ENCODE assay signal across 39 cellular contexts in the genomic region with DNA sequence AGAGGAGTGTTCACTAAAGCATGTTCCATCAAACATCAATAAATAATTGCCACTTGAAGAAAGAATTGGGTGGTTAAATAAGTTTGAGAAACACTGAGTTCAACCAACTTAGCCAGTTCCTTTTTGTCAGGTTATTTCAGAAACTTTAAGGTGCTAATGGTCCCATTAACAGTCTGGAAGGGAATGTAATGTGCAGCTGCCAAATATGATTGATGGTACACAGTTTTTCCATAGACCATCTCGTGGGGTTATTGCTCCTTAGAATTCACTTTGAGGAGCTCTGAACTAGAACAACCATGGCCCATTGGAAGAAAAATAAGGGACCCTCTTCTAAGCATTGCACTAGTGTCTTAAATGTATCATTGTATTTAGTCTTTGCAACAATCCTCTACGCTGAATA.
"Had no signal": no experiment of that assay in that cellular context is flagged by ENCODE, and none has a peak within 500 bp of the region (broad histone marks: within the 10 kb centered on the region; RNA-seq: fewer than 3 reads in every experiment).

No MANE protein-coding gene starts in this region.

- ATAC-seq: activated naive CD4-positive, alpha-beta T cell treated with anti-CD3 and anti-CD28 coated beads, Interleukin-2, amount 50 U/mL, for 72 hours; activated naive CD8-positive, alpha-beta T cell treated with anti-CD3 and anti-CD28 coated beads, Interleukin-2, amount 50 U/mL, for 24 hours; activated T-cell treated with anti-CD3 and anti-CD28 coated beads, Interleukin-2, amount 50 U/mL, for 4 hours; activated T-cell treated with anti-CD3 and anti-CD28 coated beads, Interleukin-2, amount 50 U/mL, for 72 hours; activated T-helper 17 cell treated with anti-CD3 and anti-CD28 coated beads, Interleukin-2, amount 50 U/mL, for 72 hours; body of pancreas had no signal

- H3K4me1 Mint-ChIP-seq: activated naive CD4-positive, alpha-beta T cell treated with anti-CD3 and anti-CD28 coated beads, Interleukin-2, amount 10 ng/mL, durations not matched to agents 7 days and 5 days; activated naive CD4-positive, alpha-beta T cell treated with anti-CD3 and anti-CD28 coated beads, Interleukin-2, amount 50 U/mL, for 24 hours; activated naive CD8-positive, alpha-beta T cell treated with anti-CD3 and anti-CD28 coated beads for 36 hours; activated naive CD8-positive, alpha-beta T cell treated with anti-CD3 and anti-CD28 coated beads, Interleukin-2, amount 10 ng/mL, durations not matched to agents 7 days and 5 days; activated naive CD8-positive, alpha-beta T cell treated with anti-CD3 and anti-CD28 coated beads, Interleukin-2, amount 50 U/mL, for 24 hours; activated T-helper 17 cell treated with anti-CD3 and anti-CD28 coated beads, Interleukin-2, amount 50 U/mL, for 72 hours; brain; central memory CD8-positive, alpha-beta T cell had no signal

- H3K27me3 ChIP-seq: adrenal gland, ascending aorta, body of pancreas, brain microvascular endothelial cell, breast epithelium, cardiac muscle cell had no signal

- H3K27ac ChIP-seq: adrenal gland, ascending aorta, body of pancreas, brain microvascular endothelial cell, breast epithelium, cardiac muscle cell had no signal

- H3K4me1 ChIP-seq: adrenal gland, body of pancreas, breast epithelium had no signal

- H3K4me3 Mint-ChIP-seq: activated naive CD4-positive, alpha-beta T cell treated with anti-CD3 and anti-CD28 coated beads for 36 hours; activated naive CD4-positive, alpha-beta T cell treated with anti-CD3 and anti-CD28 coated beads, Interleukin-2, amount 10 ng/mL, durations not matched to agents 7 days and 5 days; activated naive CD4-positive, alpha-beta T cell treated with anti-CD3 and anti-CD28 coated beads, Interleukin-2, amount 50 U/mL, for 24 hours; activated naive CD8-positive, alpha-beta T cell; activated naive CD8-positive, alpha-beta T cell treated with anti-CD3 and anti-CD28 coated beads for 36 hours; activated naive CD8-positive, alpha-beta T cell treated with anti-CD3 and anti-CD28 coated beads, Interleukin-2, amount 10 ng/mL, durations not matched to agents 7 days and 5 days; activated naive CD8-positive, alpha-beta T cell treated with anti-CD3 and anti-CD28 coated beads, Interleukin-2, amount 50 U/mL, for 24 hours; activated T-cell treated with anti-CD3 and anti-CD28 coated beads, Interleukin-2, amount 50 U/mL, for 24 hours; activated T-cell treated with anti-CD3 and anti-CD28 coated beads, Interleukin-2, amount 50 U/mL, for 4 hours; activated T-cell treated with anti-CD3 and anti-CD28 coated beads, Interleukin-2, amount 50 U/mL, for 72 hours; activated T-helper 1 cell treated with anti-CD3 and anti-CD28 coated beads, Interleukin-12 subunit alpha, Interleukin-12 subunit beta, Interleukin-2, Interleukin-4 antibody, amounts not matched to agents 30 ng/mL and 10 ng/mL and 1 ng/mL, durations not matched to agents 14 hours and 24 hours and 36 hours; activated T-helper 17 cell treated with anti-CD3 and anti-CD28 coated beads, Interleukin-2, amount 50 U/mL, for 72 hours; brain; central memory CD8-positive, alpha-beta T cell had no signal

- H3K36me3 Mint-ChIP-seq: activated naive CD4-positive, alpha-beta T cell treated with anti-CD3 and anti-CD28 coated beads, Interleukin-2, amount 10 ng/mL, durations not matched to agents 7 days and 5 days; activated naive CD4-positive, alpha-beta T cell treated with anti-CD3 and anti-CD28 coated beads, Interleukin-2, amount 50 U/mL, for 24 hours; activated naive CD8-positive, alpha-beta T cell; activated naive CD8-positive, alpha-beta T cell treated with anti-CD3 and anti-CD28 coated beads for 36 hours; activated naive CD8-positive, alpha-beta T cell treated with anti-CD3 and anti-CD28 coated beads, Interleukin-2, amount 10 ng/mL, durations not matched to agents 7 days and 5 days had no signal

- H3K27ac Mint-ChIP-seq: activated naive CD4-positive, alpha-beta T cell treated with anti-CD3 and anti-CD28 coated beads for 36 hours; activated naive CD4-positive, alpha-beta T cell treated with anti-CD3 and anti-CD28 coated beads, Interleukin-2, amount 10 ng/mL, durations not matched to agents 7 days and 5 days; activated naive CD4-positive, alpha-beta T cell treated with anti-CD3 and anti-CD28 coated beads, Interleukin-2, amount 50 U/mL, for 24 hours; activated naive CD4-positive, alpha-beta T cell treated with anti-CD3 and anti-CD28 coated beads, Interleukin-2, amount 50 U/mL, for 72 hours; activated naive CD8-positive, alpha-beta T cell; activated naive CD8-positive, alpha-beta T cell treated with anti-CD3 and anti-CD28 coated beads for 36 hours; activated naive CD8-positive, alpha-beta T cell treated with anti-CD3 and anti-CD28 coated beads, Interleukin-2, amount 10 ng/mL, durations not matched to agents 7 days and 5 days; activated naive CD8-positive, alpha-beta T cell treated with anti-CD3 and anti-CD28 coated beads, Interleukin-2, amount 50 U/mL, for 24 hours; activated T-cell treated with anti-CD3 and anti-CD28 coated beads, Interleukin-2, amount 50 U/mL, for 24 hours; activated T-cell treated with anti-CD3 and anti-CD28 coated beads, Interleukin-2, amount 50 U/mL, for 72 hours; activated T-helper 1 cell treated with anti-CD3 and anti-CD28 coated beads, Interleukin-12 subunit alpha, Interleukin-12 subunit beta, Interleukin-2, Interleukin-4 antibody, amounts not matched to agents 30 ng/mL and 10 ng/mL and 1 ng/mL, durations not matched to agents 14 hours and 24 hours and 36 hours; activated T-helper 17 cell treated with anti-CD3 and anti-CD28 coated beads, Interleukin-2, amount 50 U/mL, for 72 hours; activated T-helper 2 cell treated with anti-CD3 and anti-CD28 coated beads, Interferon-gamma antibody, Interleukin-2, Interleukin-4, amounts not matched to agents 10 μg/mL and 5 μg/mL and 100 μg/mL, durations not matched to agents 14 hours and 24 hours and 36 hours; brain had no signal

- H3K36me3 ChIP-seq: adrenal gland, ascending aorta, brain microvascular endothelial cell, breast epithelium, cardiac muscle cell had no signal

- H3K9me3 Mint-ChIP-seq: activated naive CD4-positive, alpha-beta T cell treated with anti-CD3 and anti-CD28 coated beads for 36 hours; activated naive CD4-positive, alpha-beta T cell treated with anti-CD3 and anti-CD28 coated beads, Interleukin-2, amount 10 ng/mL, durations not matched to agents 7 days and 5 days; activated naive CD4-positive, alpha-beta T cell treated with anti-CD3 and anti-CD28 coated beads, Interleukin-2, amount 50 U/mL, for 24 hours; activated naive CD8-positive, alpha-beta T cell treated with anti-CD3 and anti-CD28 coated beads for 36 hours; activated naive CD8-positive, alpha-beta T cell treated with anti-CD3 and anti-CD28 coated beads, Interleukin-2, amount 10 ng/mL, durations not matched to agents 7 days and 5 days; activated naive CD8-positive, alpha-beta T cell treated with anti-CD3 and anti-CD28 coated beads, Interleukin-2, amount 50 U/mL, for 24 hours; activated T-cell treated with anti-CD3 and anti-CD28 coated beads, Interleukin-2, amount 50 U/mL, for 24 hours; activated T-helper 1 cell treated with anti-CD3 and anti-CD28 coated beads, Interleukin-12 subunit alpha, Interleukin-12 subunit beta, Interleukin-2, Interleukin-4 antibody, amounts not matched to agents 30 ng/mL and 10 ng/mL and 1 ng/mL, durations not matched to agents 14 hours and 24 hours and 36 hours had no signal

- FAIRE-seq: astrocyte, bronchial epithelial cell had no signal

- DNase-seq: activated effector memory CD4-positive, alpha-beta T cell treated with anti-CD3 and anti-CD28 coated beads, Interleukin-2, amount 50 U/mL, for 16 hours; activated effector memory CD4-positive, alpha-beta T cell treated with Interleukin-2 at 50 U/mL for 16 hours; activated gamma-delta T cell; activated gamma-delta T cell treated with Interleukin-2 at 50 U/mL for 16 hours; activated naive CD4-positive, alpha-beta T cell; activated naive CD4-positive, alpha-beta T cell treated with anti-CD3 and anti-CD28 coated beads for 36 hours; activated naive CD4-positive, alpha-beta T cell treated with anti-CD3 and anti-CD28 coated beads, Interleukin-2, amount 10 ng/mL, durations not matched to agents 7 days and 5 days; activated naive CD4-positive, alpha-beta T cell treated with anti-CD3 and anti-CD28 coated beads, Interleukin-2, amount 50 U/mL, for 16 hours; activated naive CD4-positive, alpha-beta T cell treated with Interleukin-2 at 50 U/mL for 16 hours; activated naive CD8-positive, alpha-beta T cell treated with anti-CD3 and anti-CD28 coated beads for 36 hours; activated naive CD8-positive, alpha-beta T cell treated with anti-CD3 and anti-CD28 coated beads, Interleukin-2, amount 10 ng/mL, durations not matched to agents 7 days and 5 days; activated naive CD8-positive, alpha-beta T cell treated with anti-CD3 and anti-CD28 coated beads, Interleukin-2, amount 50 U/mL, for 24 hours; activated T-cell treated with anti-CD3 and anti-CD28 coated beads, Interleukin-2, amount 50 U/mL, for 24 hours; activated T-cell treated with anti-CD3 and anti-CD28 coated beads, Interleukin-2, amount 50 U/mL, for 4 hours; activated T-cell treated with anti-CD3 and anti-CD28 coated beads, Interleukin-2, amount 50 U/mL, for 48 hours; activated T-cell treated with anti-CD3 and anti-CD28 coated beads, Interleukin-2, amount 50 U/mL, for 72 hours; adrenal gland; amniotic stem cell; amygdala; anterior cingulate cortex; aorta; body of pancreas; brain microvascular endothelial cell; caudate nucleus; central memory CD4-positive, alpha-beta T cell; cerebellar nuclear complex had no signal

- H3K9me3 ChIP-seq: adrenal gland, ascending aorta, body of pancreas, breast epithelium had no signal

- H3K27me3 Mint-ChIP-seq: activated naive CD4-positive, alpha-beta T cell treated with anti-CD3 and anti-CD28 coated beads, Interleukin-2, amount 10 ng/mL, durations not matched to agents 7 days and 5 days; activated naive CD8-positive, alpha-beta T cell treated with anti-CD3 and anti-CD28 coated beads, Interleukin-2, amount 10 ng/mL, durations not matched to agents 7 days and 5 days had no signal

- H3K4me3 ChIP-seq: adrenal gland, ascending aorta, body of pancreas, breast epithelium, cardiac muscle cell had no signal
